1 cellular context compared by ENCODE assay signal in the genomic region with DNA sequence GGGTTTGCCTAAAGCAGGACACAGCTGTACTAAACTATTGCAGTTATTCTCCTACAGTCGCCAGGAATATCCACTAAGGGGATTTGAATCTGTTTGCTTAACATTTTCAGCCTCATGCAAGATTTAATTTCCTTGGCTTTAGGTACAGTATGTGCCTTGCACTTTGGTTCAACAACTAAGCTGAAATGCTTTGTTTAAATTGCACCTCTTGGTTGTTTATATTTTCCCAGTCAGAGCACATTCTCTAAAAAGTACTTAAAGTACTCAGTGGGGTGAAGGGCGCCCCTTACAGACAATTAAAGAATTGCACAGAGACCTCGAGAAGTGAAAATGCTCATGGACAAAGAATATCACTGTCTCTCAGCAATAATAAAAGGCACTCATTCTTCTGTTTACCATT.
TF ChIP-seq lines count a peak whose summit lies in the region.

No MANE protein-coding gene starts in this region.

TF ChIP-seq in WTC11, 78 proteins besides CTCF, POLR2A, EP300 and RAD21 (continued from another document):
- no peak for TF ChIP-seq USF2 (CRISPR knock-in tag; IDR thresholded peaks at IDR 0.05)
- TF ChIP-seq NFYB (CRISPR knock-in tag; conservative IDR thresholded peaks at IDR 0.05; ENCODE audit: low read depth), result no peak
- no peak for TF ChIP-seq RORB (CRISPR knock-in tag; IDR thresholded peaks at IDR 0.05)
- no peak for TF ChIP-seq ZNF232 (CRISPR knock-in tag; IDR thresholded peaks at IDR 0.05)
- TF ChIP-seq GABPB1 (CRISPR knock-in tag; IDR thresholded peaks at IDR 0.05), result no peak
- TF ChIP-seq ZBTB21 (CRISPR knock-in tag; IDR thresholded peaks at IDR 0.05; ENCODE audit: borderline replicate concordance), result no peak
- no peak for TF ChIP-seq SMAD4 (CRISPR knock-in tag; IDR thresholded peaks at IDR 0.05)
- TF ChIP-seq, protein P1, sequence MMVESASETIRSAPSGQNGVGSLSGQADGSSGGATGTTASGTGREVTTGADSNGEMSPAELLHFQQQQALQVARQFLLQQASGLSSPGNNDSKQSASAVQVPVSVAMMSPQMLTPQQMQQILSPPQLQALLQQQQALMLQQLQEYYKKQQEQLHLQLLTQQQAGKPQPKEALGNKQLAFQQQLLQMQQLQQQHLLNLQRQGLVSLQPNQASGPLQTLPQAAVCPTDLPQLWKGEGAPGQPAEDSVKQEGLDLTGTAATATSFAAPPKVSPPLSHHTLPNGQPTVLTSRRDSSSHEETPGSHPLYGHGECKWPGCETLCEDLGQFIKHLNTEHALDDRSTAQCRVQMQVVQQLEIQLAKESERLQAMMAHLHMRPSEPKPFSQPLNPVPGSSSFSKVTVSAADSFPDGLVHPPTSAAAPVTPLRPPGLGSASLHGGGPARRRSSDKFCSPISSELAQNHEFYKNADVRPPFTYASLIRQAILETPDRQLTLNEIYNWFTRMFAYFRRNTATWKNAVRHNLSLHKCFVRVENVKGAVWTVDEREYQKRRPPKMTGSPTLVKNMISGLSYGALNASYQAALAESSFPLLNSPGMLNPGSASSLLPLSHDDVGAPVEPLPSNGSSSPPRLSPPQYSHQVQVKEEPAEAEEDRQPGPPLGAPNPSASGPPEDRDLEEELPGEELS (CRISPR knock-in tag; IDR thresholded peaks at IDR 0.05), result no peak
- no peak for TF ChIP-seq ERG (CRISPR knock-in tag; IDR thresholded peaks at IDR 0.05)
- TF ChIP-seq, protein P2, sequence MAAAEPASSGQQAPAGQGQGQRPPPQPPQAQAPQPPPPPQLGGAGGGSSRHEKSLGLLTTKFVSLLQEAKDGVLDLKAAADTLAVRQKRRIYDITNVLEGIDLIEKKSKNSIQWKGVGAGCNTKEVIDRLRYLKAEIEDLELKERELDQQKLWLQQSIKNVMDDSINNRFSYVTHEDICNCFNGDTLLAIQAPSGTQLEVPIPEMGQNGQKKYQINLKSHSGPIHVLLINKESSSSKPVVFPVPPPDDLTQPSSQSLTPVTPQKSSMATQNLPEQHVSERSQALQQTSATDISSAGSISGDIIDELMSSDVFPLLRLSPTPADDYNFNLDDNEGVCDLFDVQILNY (CRISPR knock-in tag; IDR thresholded peaks at IDR 0.05), result no peak
- TF ChIP-seq ZNF396 (CRISPR knock-in tag; IDR thresholded peaks at IDR 0.05; ENCODE audit: borderline replicate concordance), result no peak
- TF ChIP-seq, protein P3, sequence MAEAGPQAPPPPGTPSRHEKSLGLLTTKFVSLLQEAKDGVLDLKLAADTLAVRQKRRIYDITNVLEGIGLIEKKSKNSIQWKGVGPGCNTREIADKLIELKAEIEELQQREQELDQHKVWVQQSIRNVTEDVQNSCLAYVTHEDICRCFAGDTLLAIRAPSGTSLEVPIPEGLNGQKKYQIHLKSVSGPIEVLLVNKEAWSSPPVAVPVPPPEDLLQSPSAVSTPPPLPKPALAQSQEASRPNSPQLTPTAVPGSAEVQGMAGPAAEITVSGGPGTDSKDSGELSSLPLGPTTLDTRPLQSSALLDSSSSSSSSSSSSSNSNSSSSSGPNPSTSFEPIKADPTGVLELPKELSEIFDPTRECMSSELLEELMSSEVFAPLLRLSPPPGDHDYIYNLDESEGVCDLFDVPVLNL (CRISPR knock-in tag; IDR thresholded peaks at IDR 0.05; ENCODE audit: borderline replicate concordance, low read depth), result no peak
- TF ChIP-seq ZNF138 (CRISPR knock-in tag; conservative IDR thresholded peaks at IDR 0.05), result no peak
- TF ChIP-seq, protein P4, sequence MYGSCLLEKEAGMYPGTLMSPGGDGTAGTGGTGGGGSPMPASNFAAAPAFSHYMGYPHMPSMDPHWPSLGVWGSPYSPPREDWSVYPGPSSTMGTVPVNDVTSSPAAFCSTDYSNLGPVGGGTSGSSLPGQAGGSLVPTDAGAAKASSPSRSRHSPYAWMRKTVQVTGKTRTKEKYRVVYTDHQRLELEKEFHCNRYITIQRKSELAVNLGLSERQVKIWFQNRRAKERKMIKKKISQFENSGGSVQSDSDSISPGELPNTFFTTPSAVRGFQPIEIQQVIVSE (CRISPR knock-in tag; IDR thresholded peaks at IDR 0.05; ENCODE audit: borderline replicate concordance), result no peak
